ENCODE assay signal across 5 cellular contexts in the genomic region with DNA sequence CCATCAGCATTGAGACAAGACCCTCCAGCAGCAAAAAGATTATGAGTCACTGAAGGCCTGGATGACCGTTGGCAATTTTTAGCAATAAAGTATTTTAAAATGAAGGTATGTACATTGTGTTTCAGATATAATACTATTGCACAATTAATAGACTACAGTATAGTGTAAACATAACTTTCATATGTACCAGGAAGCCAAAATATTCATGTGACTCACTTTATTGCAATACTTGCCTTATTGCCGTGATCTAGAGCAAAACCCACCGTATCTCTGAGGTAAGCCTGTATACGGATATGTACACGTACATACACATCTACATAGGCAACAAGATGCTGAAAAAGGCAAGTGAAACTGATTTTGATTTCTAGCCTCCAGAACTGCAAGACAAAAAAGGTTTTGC.
"Had no signal": no experiment of that assay in that cellular context is flagged by ENCODE, and none has a peak within 500 bp of the region (broad histone marks: within the 10 kb centered on the region; RNA-seq: fewer than 3 reads in every experiment).

No MANE protein-coding gene starts in this region.

- H3K27ac ChIP-seq: HL-60 had no signal

- DNase-seq: H9, HFFc6 had no signal

- H3K27ac Mint-ChIP-seq: GM23338, H9, HFFc6 had no signal

- H2AFZ ChIP-seq: GM23338 had no signal

- H3K4me3 Mint-ChIP-seq: GM23338, H9, HFFc6, IgD-negative memory B cell had no signal

- H3K4me1 Mint-ChIP-seq: GM23338, H9, IgD-negative memory B cell had no signal

- H3K9me3 Mint-ChIP-seq: GM23338, H9, IgD-negative memory B cell had no signal

- H3K4me2 ChIP-seq: GM23338 had no signal

- H3K4me3 ChIP-seq: GM23338 had no signal
